Comparison of ENCODE assay signal across 1 cellular context in the genomic region with DNA sequence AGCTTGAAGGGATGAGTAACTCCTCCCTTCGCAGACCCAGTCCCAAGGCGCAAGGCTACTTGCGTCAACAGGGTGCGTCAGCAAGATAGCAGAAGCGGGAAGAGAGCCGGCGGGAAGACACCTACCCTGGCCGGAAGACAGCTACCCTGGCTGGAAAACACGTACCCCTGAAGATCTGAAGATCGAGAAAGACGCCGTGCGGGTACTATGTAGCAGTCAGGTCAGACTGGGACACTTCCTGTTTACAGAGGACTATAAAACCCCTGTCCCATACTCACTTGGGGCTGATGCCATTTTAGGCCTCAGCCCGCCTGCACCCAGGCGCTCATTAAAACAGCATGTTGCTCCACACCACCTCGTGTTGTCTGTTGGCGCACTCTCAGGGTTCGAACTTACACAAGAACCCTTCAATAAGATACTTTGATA.
A peak's percentile ranks its signal among the peaks of the same experiment; 100 is the strongest.
TF ChIP-seq lines count a peak whose summit lies in the region.

No MANE protein-coding gene starts in this region.

TF ChIP-seq in K562, 482 proteins besides CTCF, POLR2A, EP300 and RAD21 (continued from another document and continues in another):
- TF ChIP-seq, protein P1, sequence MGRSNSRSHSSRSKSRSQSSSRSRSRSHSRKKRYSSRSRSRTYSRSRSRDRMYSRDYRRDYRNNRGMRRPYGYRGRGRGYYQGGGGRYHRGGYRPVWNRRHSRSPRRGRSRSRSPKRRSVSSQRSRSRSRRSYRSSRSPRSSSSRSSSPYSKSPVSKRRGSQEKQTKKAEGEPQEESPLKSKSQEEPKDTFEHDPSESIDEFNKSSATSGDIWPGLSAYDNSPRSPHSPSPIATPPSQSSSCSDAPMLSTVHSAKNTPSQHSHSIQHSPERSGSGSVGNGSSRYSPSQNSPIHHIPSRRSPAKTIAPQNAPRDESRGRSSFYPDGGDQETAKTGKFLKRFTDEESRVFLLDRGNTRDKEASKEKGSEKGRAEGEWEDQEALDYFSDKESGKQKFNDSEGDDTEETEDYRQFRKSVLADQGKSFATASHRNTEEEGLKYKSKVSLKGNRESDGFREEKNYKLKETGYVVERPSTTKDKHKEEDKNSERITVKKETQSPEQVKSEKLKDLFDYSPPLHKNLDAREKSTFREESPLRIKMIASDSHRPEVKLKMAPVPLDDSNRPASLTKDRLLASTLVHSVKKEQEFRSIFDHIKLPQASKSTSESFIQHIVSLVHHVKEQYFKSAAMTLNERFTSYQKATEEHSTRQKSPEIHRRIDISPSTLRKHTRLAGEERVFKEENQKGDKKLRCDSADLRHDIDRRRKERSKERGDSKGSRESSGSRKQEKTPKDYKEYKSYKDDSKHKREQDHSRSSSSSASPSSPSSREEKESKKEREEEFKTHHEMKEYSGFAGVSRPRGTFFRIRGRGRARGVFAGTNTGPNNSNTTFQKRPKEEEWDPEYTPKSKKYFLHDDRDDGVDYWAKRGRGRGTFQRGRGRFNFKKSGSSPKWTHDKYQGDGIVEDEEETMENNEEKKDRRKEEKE (IDR thresholded peaks at IDR 0.05; ENCODE audit: borderline replicate concordance in 1 of 2, control insufficient read depth in 1 of 2, low read depth in 2 of 2, low read length in 1 of 2): no peak
- TF ChIP-seq ZBTB8A (IDR thresholded peaks at IDR 0.05; ENCODE audit: partially characterized antibody) (no peak), HDAC1 (IDR thresholded peaks at IDR 0.05) (no peak), HIVEP1 (CRISPR knock-in tag; IDR thresholded peaks at IDR 0.05) (no peak), TFAM (CRISPR knock-in tag; conservative IDR thresholded peaks at IDR 0.05) (no peak), NONO (IDR thresholded peaks at IDR 0.05; ENCODE audit: low read depth in 2 of 2, low read length in 1 of 2) (no peak), MECOM (CRISPR knock-in tag; IDR thresholded peaks at IDR 0.05) (no peak), MIER1 (IDR thresholded peaks at IDR 0.05; ENCODE audit: low read depth) (no peak), SMC3 (conservative IDR thresholded peaks at IDR 0.05; ENCODE audit: insufficient read depth, low read depth, low read length) (no peak), BRCA1 (IDR thresholded peaks at IDR 0.05) (no peak), BRCA1 (CRISPR knock-in tag; IDR thresholded peaks at IDR 0.05) (no peak), SMARCB1 (IDR thresholded peaks at IDR 0.05; ENCODE audit: insufficient read length, low read depth) (no peak), HNRNPUL1 (IDR thresholded peaks at IDR 0.05; ENCODE audit: low read length) (no peak), ZFX (CRISPR knock-in tag; IDR thresholded peaks at IDR 0.05) (peak; percentile 85), MTA2 (IDR thresholded peaks at IDR 0.05; ENCODE audit: low read depth) (no peak), WHSC1 (IDR thresholded peaks at IDR 0.05; ENCODE audit: low read length) (no peak), KLF6 (CRISPR knock-in tag; IDR thresholded peaks at IDR 0.05; ENCODE audit: borderline replicate concordance) (no peak), TARDBP (IDR thresholded peaks at IDR 0.05) (no peak), POLR2AphosphoS2 (IDR thresholded peaks at IDR 0.05; ENCODE audit: low read length) (no peak), COPS2 (conservative IDR thresholded peaks at IDR 0.05) (no peak), NFE2L1 (tag; IDR thresholded peaks at IDR 0.05; ENCODE audit: borderline replicate concordance, low read depth) (no peak), EHMT2 (IDR thresholded peaks at IDR 0.05) (peak; percentile 47; the same call in 1 of the 2 replicates), RB1 (IDR thresholded peaks at IDR 0.05; ENCODE audit: low read depth) (0 out of 2 replicates have a peak, but pooled peaks have one; percentile 33), PHF8 (IDR thresholded peaks at IDR 0.05; ENCODE audit: borderline replicate concordance, low read length) (peak; percentile 57), ZNF436 (CRISPR knock-in tag; IDR thresholded peaks at IDR 0.05) (no peak), BMI1 (IDR thresholded peaks at IDR 0.05; ENCODE audit: low read length) (no peak), MAZ (CRISPR knock-in tag; conservative IDR thresholded peaks at IDR 0.05 in 1 of 2, IDR thresholded peaks at IDR 0.05 in 1 of 2) (peak in 1 of 2 experiments; percentile 40; a peak in 2 of 4 replicates), MTF1 (CRISPR knock-in tag; IDR thresholded peaks at IDR 0.05; ENCODE audit: borderline replicate concordance) (no peak), SIX5 (IDR thresholded peaks at IDR 0.05; ENCODE audit: borderline replicate concordance in 1 of 2, insufficient read depth in 1 of 2, low read depth in 1 of 2, low read length in 2 of 2) (no peak), POLR2G (IDR thresholded peaks at IDR 0.05; ENCODE audit: low read depth, low read length) (0 out of 2 replicates have a peak, but pooled peaks have one; percentile 33), ZNF133 (CRISPR knock-in tag; IDR thresholded peaks at IDR 0.05) (no peak), FOSL1 (tag; conservative IDR thresholded peaks at IDR 0.05) (peak; percentile 37; the same call in 1 of the 2 replicates), SRSF9 (IDR thresholded peaks at IDR 0.05; ENCODE audit: borderline replicate concordance, low read depth, low read length) (no peak), HNRNPL (IDR thresholded peaks at IDR 0.05; ENCODE audit: low read depth, low read length) (no peak), SPI1 (IDR thresholded peaks at IDR 0.05; ENCODE audit: borderline replicate concordance, low read depth, low read length) (no peak), XRCC5 (IDR thresholded peaks at IDR 0.05; ENCODE audit: low read depth, low read length) (no peak), GTF2A2 (tag; IDR thresholded peaks at IDR 0.05) (no peak), ZNF699 (CRISPR knock-in tag; IDR thresholded peaks at IDR 0.05; ENCODE audit: insufficient replicate concordance) (no peak), ZC3H8 (IDR thresholded peaks at IDR 0.05) (no peak), PTTG1 (tag; IDR thresholded peaks at IDR 0.05; ENCODE audit: low read depth) (no peak), BRF1 (IDR thresholded peaks at IDR 0.05; ENCODE audit: borderline replicate concordance, extremely low read depth, insufficient read length) (no peak), ZNF184 (CRISPR knock-in tag; IDR thresholded peaks at IDR 0.05) (no peak), PRPF4 (IDR thresholded peaks at IDR 0.05; ENCODE audit: insufficient read depth, low read depth, low read length, poor library complexity, severe bottlenecking) (no peak), ILF3 (IDR thresholded peaks at IDR 0.05; ENCODE audit: borderline replicate concordance) (no peak), GABPB1 (CRISPR knock-in tag; IDR thresholded peaks at IDR 0.05) (no peak), ZC3H11A (IDR thresholded peaks at IDR 0.05; ENCODE audit: low read depth, low read length) (no peak), ZNF232 (CRISPR knock-in tag; IDR thresholded peaks at IDR 0.05) (no peak), YY1 (IDR thresholded peaks at IDR 0.05; ENCODE audit: borderline replicate concordance in 1 of 3, control insufficient read depth in 1 of 3, extremely low read depth in 1 of 3, insufficient read depth in 3 of 3, insufficient read length in 1 of 3, insufficient replicate concordance in 2 of 3, low read depth in 1 of 3, low read length in 2 of 3) (peak in 1 of 3 experiments; percentile 19), ZNF165 (CRISPR knock-in tag; IDR thresholded peaks at IDR 0.05; ENCODE audit: borderline replicate concordance) (no peak), MEF2D (tag; conservative IDR thresholded peaks at IDR 0.05; ENCODE audit: low read depth) (no peak), ZNF253 (CRISPR knock-in tag; conservative IDR thresholded peaks at IDR 0.05) (no peak), PTRF (tag; IDR thresholded peaks at IDR 0.05) (no peak), RFX5 (IDR thresholded peaks at IDR 0.05; ENCODE audit: low read depth, low read length) (no peak), ZNF140 (CRISPR knock-in tag; IDR thresholded peaks at IDR 0.05) (no peak), ZNF224 (CRISPR knock-in tag; IDR thresholded peaks at IDR 0.05) (no peak), ZSCAN29 (IDR thresholded peaks at IDR 0.05) (no peak), FOXM1 (IDR thresholded peaks at IDR 0.05; ENCODE audit: low read depth) (no peak), FOXM1 (CRISPR knock-in tag; IDR thresholded peaks at IDR 0.05; ENCODE audit: low read depth) (no peak), FOXJ3 (CRISPR knock-in tag; IDR thresholded peaks at IDR 0.05) (no peak)
- TF ChIP-seq, protein P2, sequence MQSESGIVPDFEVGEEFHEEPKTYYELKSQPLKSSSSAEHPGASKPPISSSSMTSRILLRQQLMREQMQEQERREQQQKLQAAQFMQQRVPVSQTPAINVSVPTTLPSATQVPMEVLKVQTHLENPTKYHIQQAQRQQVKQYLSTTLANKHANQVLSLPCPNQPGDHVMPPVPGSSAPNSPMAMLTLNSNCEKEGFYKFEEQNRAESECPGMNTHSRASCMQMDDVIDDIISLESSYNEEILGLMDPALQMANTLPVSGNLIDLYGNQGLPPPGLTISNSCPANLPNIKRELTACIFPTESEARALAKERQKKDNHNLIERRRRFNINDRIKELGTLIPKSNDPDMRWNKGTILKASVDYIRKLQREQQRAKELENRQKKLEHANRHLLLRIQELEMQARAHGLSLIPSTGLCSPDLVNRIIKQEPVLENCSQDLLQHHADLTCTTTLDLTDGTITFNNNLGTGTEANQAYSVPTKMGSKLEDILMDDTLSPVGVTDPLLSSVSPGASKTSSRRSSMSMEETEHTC (IDR thresholded peaks at IDR 0.05): no peak
- TF ChIP-seq, protein P3, sequence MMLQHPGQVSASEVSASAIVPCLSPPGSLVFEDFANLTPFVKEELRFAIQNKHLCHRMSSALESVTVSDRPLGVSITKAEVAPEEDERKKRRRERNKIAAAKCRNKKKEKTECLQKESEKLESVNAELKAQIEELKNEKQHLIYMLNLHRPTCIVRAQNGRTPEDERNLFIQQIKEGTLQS (IDR thresholded peaks at IDR 0.05): peak; percentile 50; the same call in 1 of the 2 replicates
- TF ChIP-seq, protein P3 (CRISPR knock-in tag; conservative IDR thresholded peaks at IDR 0.05): no peak
- TF ChIP-seq, protein P4, sequence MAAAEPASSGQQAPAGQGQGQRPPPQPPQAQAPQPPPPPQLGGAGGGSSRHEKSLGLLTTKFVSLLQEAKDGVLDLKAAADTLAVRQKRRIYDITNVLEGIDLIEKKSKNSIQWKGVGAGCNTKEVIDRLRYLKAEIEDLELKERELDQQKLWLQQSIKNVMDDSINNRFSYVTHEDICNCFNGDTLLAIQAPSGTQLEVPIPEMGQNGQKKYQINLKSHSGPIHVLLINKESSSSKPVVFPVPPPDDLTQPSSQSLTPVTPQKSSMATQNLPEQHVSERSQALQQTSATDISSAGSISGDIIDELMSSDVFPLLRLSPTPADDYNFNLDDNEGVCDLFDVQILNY (CRISPR knock-in tag; IDR thresholded peaks at IDR 0.05): no peak
- TF ChIP-seq, protein P5, sequence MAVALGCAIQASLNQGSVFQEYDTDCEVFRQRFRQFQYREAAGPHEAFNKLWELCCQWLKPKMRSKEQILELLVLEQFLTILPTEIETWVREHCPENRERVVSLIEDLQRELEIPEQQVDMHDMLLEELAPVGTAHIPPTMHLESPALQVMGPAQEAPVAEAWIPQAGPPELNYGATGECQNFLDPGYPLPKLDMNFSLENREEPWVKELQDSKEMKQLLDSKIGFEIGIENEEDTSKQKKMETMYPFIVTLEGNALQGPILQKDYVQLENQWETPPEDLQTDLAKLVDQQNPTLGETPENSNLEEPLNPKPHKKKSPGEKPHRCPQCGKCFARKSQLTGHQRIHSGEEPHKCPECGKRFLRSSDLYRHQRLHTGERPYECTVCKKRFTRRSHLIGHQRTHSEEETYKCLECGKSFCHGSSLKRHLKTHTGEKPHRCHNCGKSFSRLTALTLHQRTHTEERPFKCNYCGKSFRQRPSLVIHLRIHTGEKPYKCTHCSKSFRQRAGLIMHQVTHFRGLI (CRISPR knock-in tag; IDR thresholded peaks at IDR 0.05): no peak
- TF ChIP-seq, protein P6, sequence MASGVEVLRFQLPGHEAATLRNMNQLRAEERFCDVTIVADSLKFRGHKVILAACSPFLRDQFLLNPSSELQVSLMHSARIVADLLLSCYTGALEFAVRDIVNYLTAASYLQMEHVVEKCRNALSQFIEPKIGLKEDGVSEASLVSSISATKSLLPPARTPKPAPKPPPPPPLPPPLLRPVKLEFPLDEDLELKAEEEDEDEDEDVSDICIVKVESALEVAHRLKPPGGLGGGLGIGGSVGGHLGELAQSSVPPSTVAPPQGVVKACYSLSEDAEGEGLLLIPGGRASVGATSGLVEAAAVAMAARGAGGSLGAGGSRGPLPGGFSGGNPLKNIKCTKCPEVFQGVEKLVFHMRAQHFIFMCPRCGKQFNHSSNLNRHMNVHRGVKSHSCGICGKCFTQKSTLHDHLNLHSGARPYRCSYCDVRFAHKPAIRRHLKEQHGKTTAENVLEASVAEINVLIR (CRISPR knock-in tag; IDR thresholded peaks at IDR 0.05): no peak
- TF ChIP-seq, protein P7, sequence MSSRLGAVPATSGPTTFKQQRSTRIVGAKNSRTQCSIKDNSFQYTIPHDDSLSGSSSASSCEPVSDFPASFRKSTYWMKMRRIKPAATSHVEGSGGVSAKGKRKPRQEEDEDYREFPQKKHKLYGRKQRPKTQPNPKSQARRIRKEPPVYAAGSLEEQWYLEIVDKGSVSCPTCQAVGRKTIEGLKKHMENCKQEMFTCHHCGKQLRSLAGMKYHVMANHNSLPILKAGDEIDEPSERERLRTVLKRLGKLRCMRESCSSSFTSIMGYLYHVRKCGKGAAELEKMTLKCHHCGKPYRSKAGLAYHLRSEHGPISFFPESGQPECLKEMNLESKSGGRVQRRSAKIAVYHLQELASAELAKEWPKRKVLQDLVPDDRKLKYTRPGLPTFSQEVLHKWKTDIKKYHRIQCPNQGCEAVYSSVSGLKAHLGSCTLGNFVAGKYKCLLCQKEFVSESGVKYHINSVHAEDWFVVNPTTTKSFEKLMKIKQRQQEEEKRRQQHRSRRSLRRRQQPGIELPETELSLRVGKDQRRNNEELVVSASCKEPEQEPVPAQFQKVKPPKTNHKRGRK (tag; IDR thresholded peaks at IDR 0.05): no peak
- TF ChIP-seq, protein P8, sequence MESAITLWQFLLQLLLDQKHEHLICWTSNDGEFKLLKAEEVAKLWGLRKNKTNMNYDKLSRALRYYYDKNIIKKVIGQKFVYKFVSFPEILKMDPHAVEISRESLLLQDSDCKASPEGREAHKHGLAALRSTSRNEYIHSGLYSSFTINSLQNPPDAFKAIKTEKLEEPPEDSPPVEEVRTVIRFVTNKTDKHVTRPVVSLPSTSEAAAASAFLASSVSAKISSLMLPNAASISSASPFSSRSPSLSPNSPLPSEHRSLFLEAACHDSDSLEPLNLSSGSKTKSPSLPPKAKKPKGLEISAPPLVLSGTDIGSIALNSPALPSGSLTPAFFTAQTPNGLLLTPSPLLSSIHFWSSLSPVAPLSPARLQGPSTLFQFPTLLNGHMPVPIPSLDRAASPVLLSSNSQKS (CRISPR knock-in tag; IDR thresholded peaks at IDR 0.05): no peak
